ENCODE assay signal across 15 cellular contexts in genomic region chr13:30736461-30736860, GRCh38. TPM values are rescaled to one million over a fixed set of nuclear protein-coding genes. Genes with fewer than 3 reads are reported as not detected.
DNase-seq lines count a peak whose midpoint lies in the region; ATAC-seq, FAIRE-seq and TF ChIP-seq lines count a peak whose summit lies in the region.
"Had no signal": no experiment of that assay in that cellular context is flagged by ENCODE, and none has a peak within 500 bp of the region (broad histone marks: within the 10 kb centered on the region; RNA-seq: fewer than 3 reads in every experiment).

No MANE protein-coding gene starts in this region.

- H3K4me3 Mint-ChIP-seq in activated CD4-positive, alpha-beta memory T cell treated with anti-CD3 and anti-CD28 coated beads for 36 hours = peak overlapping the region; percentile 89
- H3K4me3 Mint-ChIP-seq: GM23338 had no signal

- peak overlapping the region; percentile 83 for H3K27ac ChIP-seq in BLaER1

- H4K20me1 ChIP-seq in BLaER1 = no peaks in the 10 kb centered on the region

- no peaks in the 10 kb centered on the region for H3K27me3 Mint-ChIP-seq in activated CD4-positive, alpha-beta memory T cell treated with anti-CD3 and anti-CD28 coated beads for 36 hours

- intact Hi-C loops in activated CD4-positive, alpha-beta memory T cell treated with anti-CD3 and anti-CD28 coated beads for 36 hours (cut with micrococcal nuclease) = no loop called here

- no peak overlapping the region for H3K9ac ChIP-seq in BLaER1

- H3K9me3 ChIP-seq in BLaER1 (no peaks in the 10 kb centered on the region), mononuclear cell (ENCODE audit: low read depth, low read length) (no peaks in the 10 kb centered on the region)

- peaks cover 3% of the 10 kb centered on the region for H3K36me3 Mint-ChIP-seq in activated CD4-positive, alpha-beta memory T cell treated with anti-CD3 and anti-CD28 coated beads for 36 hours

- CTCF ChIA-PET in activated CD4-positive, alpha-beta memory T cell treated with anti-CD3 and anti-CD28 coated beads for 36 hours (lab: Charles Lee) = interaction anchor here (1.2 kb wide), 2 partner anchors 71 to 362 kb away, joined by 3 to 4 read pairs; no protein-coding TSS in a partner anchor

- peak overlapping the region; percentile 34 for H3K27ac Mint-ChIP-seq in activated CD4-positive, alpha-beta memory T cell treated with anti-CD3 and anti-CD28 coated beads for 36 hours
- H3K27ac Mint-ChIP-seq: GM23338 had no signal

- no peak overlapping the region for H3K4me3 ChIP-seq in BLaER1
- peak overlapping the region; percentile 58 for H3K4me3 ChIP-seq in mononuclear cell (ENCODE audit: low read length)
- H3K4me3 ChIP-seq: GM23338 had no signal

- H3K36me3 ChIP-seq in BLaER1 = no peaks in the 10 kb centered on the region

- no peak for TF ChIP-seq POLR2A in GM12891 (IDR thresholded peaks at IDR 0.05; ENCODE audit: low read depth, low read length)

- H3K4me1 ChIP-seq in BLaER1 = peaks cover 78% of the 10 kb centered on the region
- peaks cover 83% of the 10 kb centered on the region for H3K4me1 ChIP-seq in mononuclear cell (ENCODE audit: insufficient read depth, low read length)

- no peaks in the 10 kb centered on the region for H3K9me3 Mint-ChIP-seq in activated CD4-positive, alpha-beta memory T cell treated with anti-CD3 and anti-CD28 coated beads for 36 hours
- H3K9me3 Mint-ChIP-seq: GM23338 had no signal

- DNase-seq in GM12891 (ENCODE audit: insufficient read length, low spot score) (no peak), LoVo (ENCODE audit: low spot score) (no peak), omental fat pad (ENCODE audit: low spot score) (no peak), NCI-H2107 treated with DMSO at 0.1 percent for 48 hours (lab: John Stamatoyannopoulos, UW; ENCODE audit: unreplicated experiment) (no peak)
- DNase-seq in activated CD4-positive, alpha-beta memory T cell treated with anti-CD3 and anti-CD28 coated beads for 36 hours = no peak
- DNase-seq: activated gamma-delta T cell; NCI-H1436 treated with DMSO at 0.1 percent for 48 hours; NCI-H69; SHP77 treated with DMSO at 0.1 percent for 48 hours; stimulated activated CD8-positive, alpha-beta memory T cell treated with anti-CD3 and anti-CD28 coated beads, Interleukin-4, amount 100 ng/mL, for 48 hours had no signal

- ATAC-seq in HG02642 (IDR thresholded peaks at IDR 0.05; ENCODE audit: poor library complexity, unreplicated experiment) = no peak
- no peak for ATAC-seq in omental fat pad (ENCODE audit: low FRiP score)
- ATAC-seq: GM23338 had no signal

- TF ChIP-seq CTCF in omental fat pad (IDR thresholded peaks at IDR 0.05) = no peak

- peaks cover 61% of the 10 kb centered on the region for H3K4me1 Mint-ChIP-seq in activated CD4-positive, alpha-beta memory T cell treated with anti-CD3 and anti-CD28 coated beads for 36 hours (ENCODE audit: low read depth)

- FAIRE-seq in GM12891 (lab: Jason Lieb, UNC) = peak; percentile 38
- FAIRE-seq: keratinocyte had no signal

- no peaks in the 10 kb centered on the region for H3K27me3 ChIP-seq in BLaER1
- no peaks in the 10 kb centered on the region for H3K27me3 ChIP-seq in mononuclear cell (ENCODE audit: insufficient read depth, low read length)

- H3K4me2 ChIP-seq in BLaER1 = peak overlapping the region; percentile 85
- H3K4me2 ChIP-seq: GM23338 had no signal

- POLR2A ChIA-PET in activated CD4-positive, alpha-beta memory T cell treated with anti-CD3 and anti-CD28 coated beads for 36 hours (lab: Charles Lee) = interaction anchor here (1.0 kb wide), 1 partner anchor 9 kb away, joined by 3 read pairs; no protein-coding TSS in a partner anchor

TF ChIP-seq in GM12891, 5 proteins besides CTCF, POLR2A, EP300 and RAD21:
- TF ChIP-seq SPI1 (IDR thresholded peaks at IDR 0.05; ENCODE audit: low read depth, low read length) = no peak
- TF ChIP-seq PAX5 (IDR thresholded peaks at IDR 0.05; ENCODE audit: insufficient read depth, low read length, severe bottlenecking) = no peak
- no peak for TF ChIP-seq POU2F2 (IDR thresholded peaks at IDR 0.05; ENCODE audit: low read depth, low read length)
- TF ChIP-seq TAF1 (IDR thresholded peaks at IDR 0.05; ENCODE audit: low read depth, low read length) = no peak
- no peak for TF ChIP-seq POLR2AphosphoS5 (IDR thresholded peaks at IDR 0.05; ENCODE audit: low read depth, low read length)

RNA-seq across cellular contexts. Expression of gene ALOX5AP, which starts 1.1 kb away (rescaled TPM):
- 52.0 TPM for polyA plus RNA-seq in GM12891 (2012; ENCODE audit: low read depth, missing spikeins)
- 10 to 100 TPM; 31.8 to 33.8 TPM for total RNA-seq in activated CD4-positive, alpha-beta memory T cell treated with anti-CD3 and anti-CD28 coated beads for 36 hours
- total RNA-seq in mononuclear cell = 48.2 TPM
- 100 to 1,000 TPM in 1 of 4 donors, 10 to 100 TPM in 3; 45.0 to 109 (median 58.8) TPM for total RNA-seq in omental fat pad
- total RNA-seq: GM23338 had no signal
